15 cellular contexts compared by ENCODE assay signal in the genomic region with DNA sequence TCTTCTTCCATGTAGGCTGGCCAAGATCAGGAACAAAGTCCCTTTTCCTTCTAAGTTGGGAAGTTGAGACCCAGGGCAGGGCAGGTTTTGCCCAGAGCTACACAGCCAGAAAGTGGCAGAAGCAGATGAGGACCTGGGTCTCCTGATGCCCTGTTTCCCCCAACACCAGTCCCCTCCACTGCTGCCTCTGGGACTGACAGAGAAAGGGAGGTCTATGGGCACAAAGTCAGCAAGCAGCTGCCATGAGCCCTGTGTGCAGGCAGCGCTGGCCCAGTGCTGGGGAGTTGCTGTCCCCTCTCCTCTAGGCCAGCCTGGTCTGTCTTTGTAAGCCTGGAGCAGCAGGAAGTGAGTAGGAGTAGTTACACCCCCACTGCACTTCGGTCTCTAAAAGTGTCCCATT. TPM values are rescaled to one million over a fixed set of nuclear protein-coding genes. Genes with fewer than 3 reads are reported as not detected.
A peak's percentile ranks its signal among the peaks of the same experiment; 100 is the strongest.
DNase-seq lines count a peak whose midpoint lies in the region; TF ChIP-seq lines count a peak whose summit lies in the region.
"Had no signal": no experiment of that assay in that cellular context is flagged by ENCODE, and none has a peak within 500 bp of the region (broad histone marks: within the 10 kb centered on the region; RNA-seq: fewer than 3 reads in every experiment).

No MANE protein-coding gene starts in this region.

- H3K9me3 ChIP-seq in vagina = no peaks in the 10 kb centered on the region
- H3K9me3 ChIP-seq: BLaER1, HAP-1 had no signal

- H3K27ac ChIP-seq in vagina = no peak overlapping the region
- H3K27ac ChIP-seq: BLaER1 had no signal

- no peaks in the 10 kb centered on the region for H3K27me3 ChIP-seq in vagina
- H3K27me3 ChIP-seq: BLaER1 had no signal

- peaks cover 8% of the 10 kb centered on the region for H3K4me1 ChIP-seq in vagina

- no peak overlapping the region for H3K4me3 Mint-ChIP-seq in osteocyte (ENCODE audit: unreplicated experiment)
- H3K4me3 Mint-ChIP-seq: CD8-positive, alpha-beta memory T cell had no signal

- no peak for TF ChIP-seq POLR2A in vagina (IDR thresholded peaks at IDR 0.05)

- peaks cover 4% of the 10 kb centered on the region for H3K4me1 Mint-ChIP-seq in osteocyte (ENCODE audit: unreplicated experiment)
- H3K4me1 Mint-ChIP-seq: CD8-positive, alpha-beta memory T cell had no signal

- intact Hi-C loops in vagina (cut with DNase I) = no loop called here

- peak; percentile 17 for DNase-seq in activated CD8-positive, alpha-beta memory T cell treated with anti-CD3 and anti-CD28 coated beads, Interleukin-2, amount 50 U/mL, for 48 hours
- DNase-seq in activated CD8-positive, alpha-beta memory T cell treated with anti-CD3 and anti-CD28 coated beads, Interleukin-2, amount 50 U/mL, for 4 hours = no peak
- peak; percentile 38 for DNase-seq in ecto neural progenitor cell (ENCODE audit: low spot score)
- DNase-seq in osteocyte (ENCODE audit: extremely low spot score, unreplicated experiment) = peak; percentile 73
- peak; percentile 79 to 87 for DNase-seq in vagina (ENCODE audit: extremely low spot score in 2 of 2)
- DNase-seq in retina = no peak
- DNase-seq in ureter (ENCODE audit: low spot score) = no peak
- DNase-seq: 8988T; AML-193; Caco-2; CD8-positive, alpha-beta memory T cell; DMS53; GF-D8 had no signal

- H3K36me3 Mint-ChIP-seq in osteocyte (ENCODE audit: unreplicated experiment) = no peaks in the 10 kb centered on the region
- H3K36me3 Mint-ChIP-seq: CD8-positive, alpha-beta memory T cell had no signal

- TF ChIP-seq CTCF in osteocyte (IDR thresholded peaks at IDR 0.05) (no peak), vagina (IDR thresholded peaks at IDR 0.05) (no peak)

- no peaks in the 10 kb centered on the region for H3K9me3 Mint-ChIP-seq in osteocyte (ENCODE audit: unreplicated experiment)
- H3K9me3 Mint-ChIP-seq: CD8-positive, alpha-beta memory T cell had no signal

- H3K4me3 ChIP-seq in vagina = no peak overlapping the region
- H3K4me3 ChIP-seq: BLaER1, HAP-1 had no signal

- no peaks in the 10 kb centered on the region for H3K36me3 ChIP-seq in vagina
- H3K36me3 ChIP-seq: BLaER1, HAP-1 had no signal

- no peak overlapping the region for H3K27ac Mint-ChIP-seq in osteocyte (ENCODE audit: unreplicated experiment)

- peaks cover 9% of the 10 kb centered on the region for H3K27me3 Mint-ChIP-seq in osteocyte (ENCODE audit: unreplicated experiment)

RNA-seq across cellular contexts. Expression of a gene that starts 46.9 kb away (rescaled TPM):
- total RNA-seq in osteocyte (0.43 and 0.63 TPM in 2 replicates), vagina (1.7 TPM), ureter (27.8 TPM)

Comparison
In these comparisons a context has a peak if more than half of its experiments do, and no peak if none do; other contexts are left out.
1. DNase-seq: peak in activated CD8-positive, alpha-beta memory T cell treated with anti-CD3 and anti-CD28 coated beads, Interleukin-2, amount 50 U/mL, for 48 hours (single experiment), ecto neural progenitor cell (single experiment), osteocyte (single experiment) and vagina (2 of 2); none in activated CD8-positive, alpha-beta memory T cell treated with anti-CD3 and anti-CD28 coated beads, Interleukin-2, amount 50 U/mL, for 4 hours (single experiment), retina (single experiment) and ureter (single experiment).
2. RNA of a gene that starts 46.9 kb away (total RNA-seq): 27.8 TPM in ureter (single experiment); 1.7 TPM in vagina (single experiment) and 0.43 to 0.63 TPM in osteocyte; every median in the first group is over 10 times any median in the second.